ENCODE assay signal across 8 cellular contexts in genomic region chr19:57239982-57240310, GRCh38. TPM values are rescaled to one million over a fixed set of nuclear protein-coding genes. Genes with fewer than 3 reads are reported as not detected.
DNase-seq lines count a peak whose midpoint lies in the region; ATAC-seq and TF ChIP-seq lines count a peak whose summit lies in the region.

No MANE protein-coding gene starts in this region.

- no peak for DNase-seq in progenitor cell of endocrine pancreas (ENCODE audit: low spot score, unreplicated experiment)
- DNase-seq in A172 (ENCODE audit: low spot score): no peak
- DNase-seq in NCI-H187 (lab: John Stamatoyannopoulos, UW): no peak
- no peak for DNase-seq in globus pallidus (ENCODE audit: low spot score)

- H3K36me3 Mint-ChIP-seq in progenitor cell of endocrine pancreas (ENCODE audit: insufficient read depth): peaks cover 4% of the 10 kb centered on the region

- ATAC-seq in GM18868 (IDR thresholded peaks at IDR 0.05; ENCODE audit: unreplicated experiment) (peak; percentile 16), HG03280 (IDR thresholded peaks at IDR 0.05; ENCODE audit: unreplicated experiment) (no peak)

- H3K27me3 Mint-ChIP-seq in progenitor cell of endocrine pancreas: no peaks in the 10 kb centered on the region

- H3K27me3 ChIP-seq in OCI-LY1 (ENCODE audit: insufficient read depth, low read length): no peaks in the 10 kb centered on the region
- H3K27me3 ChIP-seq in esophagus (ENCODE audit: control insufficient read depth in 1 of 2, insufficient read depth in 2 of 2, low read length in 2 of 2): no peaks in the 10 kb centered on the region

- peak overlapping the region; percentile 99 for H3K27ac Mint-ChIP-seq in progenitor cell of endocrine pancreas

- peaks cover 22% of the 10 kb centered on the region for H3K79me2 ChIP-seq in OCI-LY1 (ENCODE audit: insufficient read depth, low read length)

- H3K4me3 Mint-ChIP-seq in progenitor cell of endocrine pancreas (ENCODE audit: low read depth): peak overlapping the region; percentile 97

- no peaks in the 10 kb centered on the region for H3F3A ChIP-seq in OCI-LY1 (ENCODE audit: insufficient read depth, low read length)

- H3K9me2 ChIP-seq in OCI-LY1 (ENCODE audit: low read depth, low read length): no peaks in the 10 kb centered on the region

- H3K4me1 ChIP-seq in OCI-LY1 (ENCODE audit: insufficient read depth, low read length, severe bottlenecking): peaks cover 21% of the 10 kb centered on the region
- H3K4me1 ChIP-seq in esophagus (ENCODE audit: control insufficient read depth in 2 of 2, insufficient read depth in 2 of 2, low read length in 1 of 2): peaks cover 6% of the 10 kb centered on the region in 2 donors

- TF ChIP-seq CTCF in OCI-LY1 (IDR thresholded peaks at IDR 0.05; ENCODE audit: low read length): no peak
- TF ChIP-seq CTCF in progenitor cell of endocrine pancreas (IDR thresholded peaks at IDR 0.05; ENCODE audit: unreplicated experiment): no peak

- H3K27ac ChIP-seq in OCI-LY1 (ENCODE audit: low read depth, low read length, poor library complexity, severe bottlenecking) (no peak overlapping the region), esophagus (ENCODE audit: low read depth in 2 of 2, low read length in 1 of 2) (peak overlapping the region; percentile 92 to 97)

- peak overlapping the region; percentile 76 for H3K4me3 ChIP-seq in OCI-LY1 (ENCODE audit: low read depth, low read length, poor library complexity, severe bottlenecking)
- H3K4me3 ChIP-seq in esophagus (ENCODE audit: low read depth in 1 of 2, low read length in 2 of 2): peak overlapping the region; percentile 85 to 92

- peak overlapping the region; percentile 97 for H3K4me2 ChIP-seq in OCI-LY1 (ENCODE audit: low read length)

- H3K36me3 ChIP-seq in OCI-LY1 (ENCODE audit: insufficient read depth, low read length) (peaks cover 14% of the 10 kb centered on the region), esophagus (ENCODE audit: control insufficient read depth in 2 of 2, insufficient read depth in 2 of 2, low read length in 1 of 2) (peaks cover 5 to 8% of the 10 kb centered on the region in 2 donors)

- WGBS in esophagus, 2 donors: 23 to 26% methylated on average over 12 of the region's 12 CpGs

- no peaks in the 10 kb centered on the region for H3K9me3 Mint-ChIP-seq in progenitor cell of endocrine pancreas (ENCODE audit: low read depth)

- H3K9ac ChIP-seq in OCI-LY1 (ENCODE audit: low read length): peak overlapping the region; percentile 45; the same call in 1 of the 2 replicates

- H2AFZ ChIP-seq in OCI-LY1 (ENCODE audit: low read length): peak overlapping the region; percentile 90

- no peaks in the 10 kb centered on the region for H4K20me1 ChIP-seq in OCI-LY1 (ENCODE audit: insufficient read depth, low read length)

- peaks cover 12% of the 10 kb centered on the region for H3K4me1 Mint-ChIP-seq in progenitor cell of endocrine pancreas (ENCODE audit: low read depth)

- H3K9me3 ChIP-seq in OCI-LY1 (ENCODE audit: low read length) (no peaks in the 10 kb centered on the region), esophagus (ENCODE audit: control insufficient read depth in 2 of 2, insufficient read depth in 1 of 2, low read depth in 1 of 2, low read length in 1 of 2) (no peaks in the 10 kb centered on the region)

RNA-seq across cellular contexts. Expression of gene ZNF805, which starts 0.5 kb away (rescaled TPM):
- under 1 TPM; 0.73 to 0.76 TPM for polyA plus RNA-seq in esophagus
- 15.6 and 16.3 TPM in 2 replicates for total RNA-seq in progenitor cell of endocrine pancreas
- 12.7 and 15.4 TPM in 2 replicates for total RNA-seq in A172 (2014; rRNA removed; shearing (Covaris generic))

RNA-seq across cellular contexts. Expression of gene AURKC, which starts 9.1 kb away (rescaled TPM):
- polyA plus RNA-seq in esophagus: under 1 TPM; 0.49 to 0.92 TPM
- 0.89 and 1.6 TPM in 2 replicates for total RNA-seq in progenitor cell of endocrine pancreas
- total RNA-seq in A172 (2014; rRNA removed; shearing (Covaris generic)): 1.3 and 1.8 TPM in 2 replicates

RNA-seq across cellular contexts. Expression of gene ZNF460, which starts 40.3 kb away (rescaled TPM):
- 1 to 10 TPM in 1 of 2 donors, under 1 TPM in 1; 0.75 to 3.8 TPM for polyA plus RNA-seq in esophagus
- 58.3 and 61.3 TPM in 2 replicates for total RNA-seq in progenitor cell of endocrine pancreas
- total RNA-seq in A172 (2014; rRNA removed; shearing (Covaris generic)): 40.2 and 41.8 TPM in 2 replicates

RNA-seq across cellular contexts. Expression of gene ZNF264, which starts 48.6 kb away (rescaled TPM):
- 1 to 10 TPM; 4.5 to 5.6 TPM for polyA plus RNA-seq in esophagus
- total RNA-seq in progenitor cell of endocrine pancreas: 35.7 and 40.2 TPM in 2 replicates
- total RNA-seq in A172 (2014; rRNA removed; shearing (Covaris generic)): 20.5 and 33.3 TPM in 2 replicates
